ENCODE assay signal across 22 cellular contexts in the genomic region with DNA sequence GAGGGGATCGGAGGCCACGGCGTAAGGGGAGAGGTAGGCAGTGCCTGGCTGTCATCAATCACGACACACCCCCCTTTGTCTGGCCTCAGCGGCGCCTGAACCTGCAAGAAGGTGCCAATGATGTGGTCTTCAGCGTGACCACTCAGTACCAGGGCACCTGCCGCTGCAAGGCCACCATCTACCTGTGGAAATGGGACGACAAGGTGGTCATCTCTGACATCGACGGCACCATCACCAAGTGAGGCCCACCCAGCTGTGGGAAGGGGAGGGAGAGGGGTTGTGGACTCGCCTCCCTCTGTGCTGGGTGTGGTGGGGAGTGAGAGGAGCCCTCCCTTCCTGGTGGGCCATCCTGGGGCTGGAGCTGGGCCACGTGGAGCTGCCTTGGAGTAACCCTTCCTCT.
"Had no signal": no experiment of that assay in that cellular context is flagged by ENCODE, and none has a peak within 500 bp of the region (broad histone marks: within the 10 kb centered on the region; RNA-seq: fewer than 3 reads in every experiment).

No MANE protein-coding gene starts in this region.

- DNase-seq: Karpas-422, KG1, MG63, NCI-H1092, NCI-H1105 treated with DMSO at 0.1 percent for 48 hours, NCI-H1417 treated with DMSO at 0.1 percent for 48 hours, NCI-H146, NCI-H187, NCI-H2029, NCI-H2081 treated with DMSO at 0.1 percent for 48 hours, NCI-H2171, NCI-H226, NCI-H446, NCI-H510A, NCI-H524 treated with DMSO at 0.1 percent for 48 hours, NCI-H69, NCI-H774, RPMI8226, SHP77 treated with DMSO at 0.1 percent for 48 hours, SJCRH30 had no signal

- FAIRE-seq: RCC 7860 had no signal

- H3K9me3 ChIP-seq: MG63, SJCRH30 had no signal

- H3K27ac ChIP-seq: SJCRH30 had no signal

- H3K4me3 ChIP-seq: MG63, SJCRH30 had no signal

- H3K36me3 ChIP-seq: SJCRH30 had no signal

- ATAC-seq: SK-N-SH treated with all-trans-retinoic acid at 6 μM for 48 hours had no signal

- H3K27me3 ChIP-seq: MG63, SJCRH30 had no signal
